Comparison of ENCODE assay signal across 8 cellular contexts in genomic region chr3:13022348-13023250, GRCh38. TPM values are rescaled to one million over a fixed set of nuclear protein-coding genes. Genes with fewer than 3 reads are reported as not detected.
DNase-seq lines count a peak whose midpoint lies in the region; ATAC-seq lines count a peak whose summit lies in the region.

No MANE protein-coding gene starts in this region.

- H3K4me1 Mint-ChIP-seq in IgD-negative memory B cell, result peaks cover 32 to 46% (median 33%) of the 10 kb centered on the region in 3 donors
- H3K4me1 Mint-ChIP-seq in activated T-helper 17 cell treated with anti-CD3 and anti-CD28 coated beads, Interleukin-2, amount 50 U/mL, for 72 hours, result peaks cover 7% of the 10 kb centered on the region

- peak overlapping the region; percentile 98 for H3K27ac ChIP-seq in BLaER1
- H3K27ac ChIP-seq in mucosa of rectum (ENCODE audit: low read depth in 2 of 2, low read length in 2 of 2), result peak overlapping the region; percentile 37 to 38

- H3K4me2 ChIP-seq in BLaER1, result peak overlapping the region; percentile 98

- H3K27me3 Mint-ChIP-seq in IgD-negative memory B cell, result no peaks in the 10 kb centered on the region
- no peaks in the 10 kb centered on the region for H3K27me3 Mint-ChIP-seq in activated T-helper 17 cell treated with anti-CD3 and anti-CD28 coated beads, Interleukin-2, amount 50 U/mL, for 72 hours

- no peaks in the 10 kb centered on the region for H3K27me3 ChIP-seq in BLaER1
- H3K27me3 ChIP-seq in mucosa of rectum (ENCODE audit: control insufficient read depth in 2 of 2, insufficient read depth in 2 of 2, low read length in 2 of 2), result no peaks in the 10 kb centered on the region

- peak; percentile 62 to 85 for DNase-seq in dermis microvascular lymphatic vessel endothelial cell (ENCODE audit: low read depth in 2 of 2)
- no peak for DNase-seq in activated gamma-delta T cell treated with Interleukin-2 at 50 U/mL for 16 hours
- DNase-seq in epidermal melanocyte (ENCODE audit: insufficient read length, low spot score), result no peak

- H3K4me3 Mint-ChIP-seq in IgD-negative memory B cell, result peak overlapping the region; percentile 99 to 100 (median 99)
- H3K4me3 Mint-ChIP-seq in activated T-helper 17 cell treated with anti-CD3 and anti-CD28 coated beads, Interleukin-2, amount 50 U/mL, for 72 hours, result no peak overlapping the region

- H3K36me3 Mint-ChIP-seq in IgD-negative memory B cell, result no peaks in the 10 kb centered on the region
- no peaks in the 10 kb centered on the region for H3K36me3 Mint-ChIP-seq in activated T-helper 17 cell treated with anti-CD3 and anti-CD28 coated beads, Interleukin-2, amount 50 U/mL, for 72 hours (ENCODE audit: low read depth)

- H3K9me3 Mint-ChIP-seq in IgD-negative memory B cell, result peaks cover 0 to 2% (median 0%) of the 10 kb centered on the region in 3 donors
- no peaks in the 10 kb centered on the region for H3K9me3 Mint-ChIP-seq in activated T-helper 17 cell treated with anti-CD3 and anti-CD28 coated beads, Interleukin-2, amount 50 U/mL, for 72 hours

- peak overlapping the region; percentile 97 to 99 (median 98) for H3K27ac Mint-ChIP-seq in IgD-negative memory B cell
- no peak overlapping the region for H3K27ac Mint-ChIP-seq in activated T-helper 17 cell treated with anti-CD3 and anti-CD28 coated beads, Interleukin-2, amount 50 U/mL, for 72 hours

- H3K36me3 ChIP-seq in BLaER1 (peaks cover 8% of the 10 kb centered on the region), mucosa of rectum (ENCODE audit: control insufficient read depth in 2 of 2, insufficient read depth in 2 of 2, low read length in 2 of 2) (no peaks in the 10 kb centered on the region)

- H4K20me1 ChIP-seq in BLaER1, result peaks cover 36% of the 10 kb centered on the region; the same call in 1 of the 2 replicates

- H3K4me3 ChIP-seq in BLaER1 (peak overlapping the region; percentile 77), mucosa of rectum (ENCODE audit: low read length in 2 of 2) (peak overlapping the region; percentile 42 to 66)

- H3K9me3 ChIP-seq in BLaER1, result no peaks in the 10 kb centered on the region
- H3K9me3 ChIP-seq in mucosa of rectum (ENCODE audit: control insufficient read depth in 2 of 2, low read length in 2 of 2), result no peaks in the 10 kb centered on the region

- ATAC-seq in GM19463 (IDR thresholded peaks at IDR 0.05; ENCODE audit: unreplicated experiment), result peak; percentile 46
- ATAC-seq in activated T-helper 17 cell treated with anti-CD3 and anti-CD28 coated beads, Interleukin-2, amount 50 U/mL, for 72 hours (replicated peaks), result no peak

- H3K4me1 ChIP-seq in BLaER1 (peaks cover 84% of the 10 kb centered on the region), mucosa of rectum (ENCODE audit: control insufficient read depth in 2 of 2, insufficient read depth in 2 of 2, low read length in 2 of 2) (peaks cover 10 to 16% of the 10 kb centered on the region in 2 donors)

- H3K9ac ChIP-seq in BLaER1 (peak overlapping the region; percentile 91), mucosa of rectum (ENCODE audit: low read depth in 1 of 2, low read length in 2 of 2) (peak overlapping the region; percentile 45 to 52)

RNA-seq across cellular contexts. Expression of gene IQSEC1, which starts 50.6 kb away (rescaled TPM):
- 52.5 TPM for polyA plus RNA-seq in IgD-negative memory B cell
- total RNA-seq in dermis microvascular lymphatic vessel endothelial cell, result 32.6 and 83.7 TPM in 2 replicates
- total RNA-seq in activated T-helper 17 cell treated with anti-CD3 and anti-CD28 coated beads, Interleukin-2, amount 50 U/mL, for 72 hours, result 10 to 100 TPM; 38.0 to 62.9 TPM

Comparison
In these comparisons a context has a peak if more than half of its experiments do, and no peak if none do; other contexts are left out.
1. DNase-seq: peak in dermis microvascular lymphatic vessel endothelial cell (2 of 2); none in activated gamma-delta T cell treated with Interleukin-2 at 50 U/mL for 16 hours (single experiment) and epidermal melanocyte (single experiment).